ENCODE assay signal across 19 cellular contexts in the genomic region with DNA sequence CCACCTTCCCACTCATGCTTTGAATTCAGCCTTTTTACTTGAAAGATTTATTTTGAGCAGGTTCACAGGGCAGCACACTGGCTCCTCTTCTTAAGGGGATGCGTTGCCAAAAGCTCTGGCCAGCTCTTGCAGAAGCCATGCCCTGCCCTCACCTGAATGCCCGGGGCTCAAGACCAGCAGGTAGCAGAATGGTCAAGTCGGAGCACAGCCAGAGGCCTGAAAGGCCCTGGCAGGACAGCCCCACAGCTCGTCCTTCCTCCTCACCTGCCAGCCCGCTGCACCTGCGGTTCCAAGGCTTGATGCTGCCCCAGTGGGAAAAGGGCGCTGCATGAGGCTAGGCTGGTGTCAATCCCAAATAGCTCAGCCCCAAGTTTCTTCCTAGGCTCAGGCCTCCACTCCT. TPM values are rescaled to one million over a fixed set of nuclear protein-coding genes. Genes with fewer than 3 reads are reported as not detected.
DNase-seq lines count a peak whose midpoint lies in the region; ATAC-seq and TF ChIP-seq lines count a peak whose summit lies in the region.
"Had no signal": no experiment of that assay in that cellular context is flagged by ENCODE, and none has a peak within 500 bp of the region (broad histone marks: within the 10 kb centered on the region; RNA-seq: fewer than 3 reads in every experiment).

No MANE protein-coding gene starts in this region.

- no peak for TF ChIP-seq RAD21 in IMR-90 (IDR thresholded peaks at IDR 0.05; ENCODE audit: low read length)

- H3K9ac ChIP-seq in IMR-90 (ENCODE audit: low read depth, low read length) (no peak overlapping the region), mesenchymal stem cell (ENCODE audit: low read length) (peak overlapping the region; percentile 27)

- H3K14ac ChIP-seq in IMR-90 (replicated peaks; ENCODE audit: low read depth, low read length) (peak overlapping the region; percentile 66; the same call in 1 of the 2 replicates), mesenchymal stem cell (ENCODE audit: low read length in 2 of 2) (no peak overlapping the region)

- H3K4ac ChIP-seq in IMR-90 (ENCODE audit: low read depth, low read length): 0 out of 2 replicates have a peak overlapping the region, but pooled peaks have one; percentile 61
- H3K4ac ChIP-seq in mesenchymal stem cell (ENCODE audit: low read depth in 1 of 2, low read length in 2 of 2): no peak overlapping the region

- H4K5ac ChIP-seq in IMR-90 (ENCODE audit: low read depth, low read length): no peak overlapping the region

- CTCF ChIA-PET in IMR-90 (lab: Yijun Ruan, JAX): no interaction called here

- H3K4me2 ChIP-seq in IMR-90 (ENCODE audit: low read depth, low read length) (no peak overlapping the region), mesenchymal stem cell (ENCODE audit: low read length, poor library complexity, severe bottlenecking) (no peak overlapping the region)

- no peaks in the 10 kb centered on the region for H4K20me1 ChIP-seq in IMR-90 (ENCODE audit: insufficient read depth, low read length)

- POLR2A ChIA-PET in IMR-90 (lab: Charles Lee; ENCODE audit: unreplicated experiment): no interaction called here

- H3K18ac ChIP-seq in IMR-90 (ENCODE audit: low read depth, low read length): no peak overlapping the region
- no peak overlapping the region for H3K18ac ChIP-seq in mesenchymal stem cell (ENCODE audit: low read depth in 1 of 2, low read length in 2 of 2)

- in situ Hi-C loops in IMR-90 (cut with MboI; ENCODE audit: low sequenced_read_pairs): no loop called here

- H3K27ac ChIP-seq in IMR-90 (ENCODE audit: insufficient read depth, low read length) (no peak overlapping the region), epithelial cell of prostate (peak overlapping the region; percentile 56), mesenchymal stem cell (ENCODE audit: low read length, poor library complexity, severe bottlenecking) (no peak overlapping the region), suprapubic skin (peak overlapping the region; percentile 81)

- BruUV-seq in IMR-90 (replicated peaks; lab: Mats Ljungman, UMichigan): no TSS peak

- dilution Hi-C loops in IMR-90 (cut with HindIII; ENCODE audit: low sequenced_read_pairs, unreplicated experiment): no loop called here

- H3K4me1 ChIP-seq in IMR-90 (ENCODE audit: control insufficient read depth, insufficient read depth, low read length) (peaks cover 24% of the 10 kb centered on the region), mesenchymal stem cell (ENCODE audit: control insufficient read depth, insufficient read depth, low read depth, low read length) (peaks cover 29% of the 10 kb centered on the region), suprapubic skin (peaks cover 82% of the 10 kb centered on the region)
- H3K4me1 ChIP-seq: Caco-2 had no signal

- H3K4me3 ChIP-seq in IMR-90 (ENCODE audit: insufficient read depth, low read depth, low read length) (no peak overlapping the region), mesenchymal stem cell (ENCODE audit: insufficient read depth in 1 of 2, low read depth in 1 of 2, low read length in 2 of 2) (no peak overlapping the region), suprapubic skin (no peak overlapping the region)

- DNase-seq in IMR-90: no peak
- DNase-seq in epithelial cell of prostate (ENCODE audit: low read depth, low spot score): no peak
- DNase-seq in mesenchymal stem cell: no peak
- DNase-seq in suprapubic skin (ENCODE audit: low spot score in 2 of 2): no peak
- no peak for DNase-seq in erythroblast (lab: John Stamatoyannopoulos, UW)
- DNase-seq: ACHN; AML-193; Caco-2; EL; H9; NCI-H1417; NCI-H1930; NCI-H69; NK-92 treated with Interleukin-12 subunit alpha and Interleukin-12 subunit beta, amount 100 ng/mL, for 24 hours; SHP77 treated with DMSO at 0.1 percent for 48 hours had no signal

- TF ChIP-seq POLR2A in IMR-90 (IDR thresholded peaks at IDR 0.05; ENCODE audit: low read depth, low read length): no peak
- TF ChIP-seq POLR2A in suprapubic skin (IDR thresholded peaks at IDR 0.05): no peak
- TF ChIP-seq POLR2A in erythroblast (IDR thresholded peaks at IDR 0.05; ENCODE audit: low read length): no peak

- H3K27me3 ChIP-seq in IMR-90 (ENCODE audit: control insufficient read depth, insufficient read depth, low read length) (no peaks in the 10 kb centered on the region), mesenchymal stem cell (ENCODE audit: control insufficient read depth in 1 of 2, insufficient read depth in 1 of 2, low read length in 2 of 2) (no peaks in the 10 kb centered on the region), suprapubic skin (no peaks in the 10 kb centered on the region)

- H2AK5ac ChIP-seq in IMR-90 (ENCODE audit: low read depth, low read length) (peak overlapping the region; percentile 43; the same call in 1 of the 2 replicates), mesenchymal stem cell (ENCODE audit: low read length, severe bottlenecking) (peak overlapping the region; percentile 21)

- H4K91ac ChIP-seq in IMR-90 (ENCODE audit: insufficient read depth, low read depth, low read length): no peak overlapping the region
- no peak overlapping the region for H4K91ac ChIP-seq in mesenchymal stem cell (ENCODE audit: low read length)

- H3K79me1 ChIP-seq in IMR-90 (ENCODE audit: low read depth in 1 of 2, low read length in 2 of 2): peaks cover 6 to 7% of the 10 kb centered on the region in 2 experiments; a peak in 3 of 4 replicates
- peaks cover 4% of the 10 kb centered on the region for H3K79me1 ChIP-seq in mesenchymal stem cell (replicated peaks; ENCODE audit: low read length, poor library complexity, severe bottlenecking)

- intact Hi-C loops in IMR-90 (cut with micrococcal nuclease): no loop called here

- H2BK5ac ChIP-seq in IMR-90 (ENCODE audit: low read depth, low read length, poor library complexity, severe bottlenecking) (no peak overlapping the region), mesenchymal stem cell (ENCODE audit: low read depth, low read length, poor library complexity, severe bottlenecking) (no peak overlapping the region)

- no peak overlapping the region for H3K23ac ChIP-seq in IMR-90 (ENCODE audit: low read depth, low read length)
- no peak overlapping the region for H3K23ac ChIP-seq in mesenchymal stem cell (ENCODE audit: low read length in 2 of 2)

- peak overlapping the region in 1 of 2 experiments; percentile 21 for H2BK12ac ChIP-seq in mesenchymal stem cell (ENCODE audit: low read length in 2 of 2)

- H3K9me3 ChIP-seq in IMR-90 (ENCODE audit: control insufficient read depth, insufficient read depth, low read length) (no peaks in the 10 kb centered on the region), mesenchymal stem cell (ENCODE audit: control insufficient read depth, low read length) (no peaks in the 10 kb centered on the region), suprapubic skin (no peaks in the 10 kb centered on the region)
- H3K9me3 ChIP-seq: Caco-2 had no signal

- 97% methylated on average over 3 of the region's 7 CpGs; no CpG with 5 or more reads in 1 of the 2 experiments for WGBS in IMR-90 (ENCODE audit: extremely low coverage in 2 of 2, insufficient read length in 1 of 2), 2 experiments
- 92% methylated on average over 7 of the region's 7 CpGs for WGBS in mesenchymal stem cell
- WGBS in suprapubic skin: 88% methylated on average over 4 of the region's 7 CpGs

- H3K56ac ChIP-seq in IMR-90 (ENCODE audit: extremely low read depth, insufficient read depth, low read length): no peak overlapping the region

- H3K36me3 ChIP-seq in IMR-90 (ENCODE audit: control insufficient read depth, insufficient read depth, low read length) (no peaks in the 10 kb centered on the region), mesenchymal stem cell (ENCODE audit: control insufficient read depth in 1 of 2, insufficient read depth in 2 of 2, low read depth in 1 of 2, low read length in 2 of 2) (peaks cover 0 to 38% of the 10 kb centered on the region in 2 experiments), suprapubic skin (no peaks in the 10 kb centered on the region)

- no peak overlapping the region for H2AFZ ChIP-seq in IMR-90 (replicated peaks; ENCODE audit: low read length, poor library complexity)
- no peak overlapping the region for H2AFZ ChIP-seq in mesenchymal stem cell (ENCODE audit: low read depth, low read length)

- no peak overlapping the region for H2BK120ac ChIP-seq in IMR-90 (ENCODE audit: low read depth, low read length)
- H2BK120ac ChIP-seq in mesenchymal stem cell (ENCODE audit: low read depth, low read length): no peak overlapping the region

- H2AK9ac ChIP-seq in IMR-90 (replicated peaks; ENCODE audit: low read depth, low read length, poor library complexity): no peak overlapping the region

- H2BK20ac ChIP-seq in IMR-90 (ENCODE audit: low read depth, low read length): no peak overlapping the region

- H4K8ac ChIP-seq in IMR-90 (ENCODE audit: low read depth in 2 of 2, low read length in 2 of 2) (no peak overlapping the region), mesenchymal stem cell (ENCODE audit: low read length) (no peak overlapping the region)

- TF ChIP-seq CTCF in IMR-90 (conservative IDR thresholded peaks at IDR 0.05; ENCODE audit: low read depth, low read length) (no peak), suprapubic skin (IDR thresholded peaks at IDR 0.05) (no peak)

- ATAC-seq in IMR-90 (ENCODE audit: low read depth) (no peak), HG03097 (IDR thresholded peaks at IDR 0.05; ENCODE audit: low FRiP score, unreplicated experiment) (no peak), HG03565 (IDR thresholded peaks at IDR 0.05; ENCODE audit: unreplicated experiment) (no peak), HG02840 (IDR thresholded peaks at IDR 0.05; ENCODE audit: low FRiP score, unreplicated experiment) (no peak)

- no peak overlapping the region for H2BK15ac ChIP-seq in IMR-90 (ENCODE audit: low read depth, low read length)
- no peak overlapping the region for H2BK15ac ChIP-seq in mesenchymal stem cell (ENCODE audit: low read depth, poor library complexity, severe bottlenecking)

- TF ChIP-seq EP300 in suprapubic skin (IDR thresholded peaks at IDR 0.05): no peak

- peaks cover 18% of the 10 kb centered on the region for H3K9me1 ChIP-seq in IMR-90 (ENCODE audit: insufficient read depth, low read length)

TF ChIP-seq in IMR-90, 13 proteins besides CTCF, POLR2A, EP300 and RAD21 (continues in another document):
- TF ChIP-seq MXI1 (IDR thresholded peaks at IDR 0.05; ENCODE audit: borderline replicate concordance, low read depth, low read length) (no peak), RCOR1 (IDR thresholded peaks at IDR 0.05; ENCODE audit: insufficient replicate concordance, low read length) (no peak), BHLHE40 (IDR thresholded peaks at IDR 0.05; ENCODE audit: low read depth, low read length) (no peak), CEBPB (IDR thresholded peaks at IDR 0.05; ENCODE audit: low read depth, low read length) (no peak), SMC3 (IDR thresholded peaks at IDR 0.05; ENCODE audit: low read depth, low read length) (no peak)

RNA-seq across cellular contexts. Expression of gene CA12, which starts 13.1 kb away (rescaled TPM):
- total RNA-seq in IMR-90 (2012; rRNA removed) (33.7 and 36.4 TPM in 2 replicates), suprapubic skin (100 to 1,000 TPM; 292 to 338 (median 317) TPM)
- polyA plus RNA-seq in IMR-90 (2012; rRNA removed): 52.6 and 55.2 TPM in 2 replicates
- polyA plus RNA-seq in IMR-90 (2012; cell fraction: cytosol; rRNA removed): 26.4 and 51.5 TPM in 2 replicates
- polyA plus RNA-seq in IMR-90 (2012; cell fraction: nucleus; rRNA removed; ENCODE audit: low replicate concordance): 19.3 and 34.7 TPM in 2 replicates
- polyA plus RNA-seq in mesenchymal stem cell (2013, experiment 1 of 2): 4.9 TPM
- 4.9 TPM for polyA plus RNA-seq in mesenchymal stem cell (2013, experiment 2 of 2)
- total RNA-seq: OCI-LY7 had no signal

Comparison
In these comparisons a context has a peak if more than half of its experiments do, and no peak if none do; other contexts are left out.
1. H3K27ac ChIP-seq: peak in epithelial cell of prostate (single experiment) and suprapubic skin (single experiment); none in IMR-90 (single experiment) and mesenchymal stem cell (single experiment).